ENCODE assay signal across 20 cellular contexts in the genomic region with DNA sequence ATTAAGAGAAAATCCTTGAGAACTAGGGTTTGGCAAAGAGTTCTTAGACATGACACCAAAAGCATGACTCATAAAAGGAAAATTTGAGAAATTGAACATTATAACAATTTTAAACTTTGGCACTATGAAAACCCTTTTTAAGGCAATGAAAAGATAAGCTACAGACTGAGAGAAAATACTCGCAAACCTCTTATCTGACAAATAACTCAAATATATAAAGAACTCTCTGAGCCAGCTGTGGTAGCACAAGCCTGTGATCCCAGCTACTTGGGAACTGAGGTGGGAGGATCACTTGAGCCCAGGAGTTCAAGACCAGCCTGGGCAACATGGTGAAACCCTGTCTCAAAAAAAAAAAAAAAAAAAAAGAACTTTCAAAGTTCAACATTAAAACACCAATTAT.
A peak's percentile ranks its signal among the peaks of the same experiment; 100 is the strongest.
DNase-seq lines count a peak whose midpoint lies in the region; TF ChIP-seq lines count a peak whose summit lies in the region.
"Had no signal": no experiment of that assay in that cellular context is flagged by ENCODE, and none has a peak within 500 bp of the region (broad histone marks: within the 10 kb centered on the region; RNA-seq: fewer than 3 reads in every experiment).

No MANE protein-coding gene starts in this region.

- H3K9me3 ChIP-seq in osteoblast (ENCODE audit: low read depth, low read length): no peaks in the 10 kb centered on the region
- H3K9me3 ChIP-seq: MG63, Peyer's patch had no signal

- peaks cover 11% of the 10 kb centered on the region for H3K9me3 Mint-ChIP-seq in chondrocyte (ENCODE audit: low read depth)
- H3K9me3 Mint-ChIP-seq: CD8-positive, alpha-beta T cell had no signal

- H3K4me3 Mint-ChIP-seq in chondrocyte (ENCODE audit: unreplicated experiment): no peak overlapping the region
- H3K4me3 Mint-ChIP-seq: CD8-positive, alpha-beta T cell had no signal

- H3K4me3 ChIP-seq in osteoblast (ENCODE audit: insufficient read depth, low read length): no peak overlapping the region
- H3K4me3 ChIP-seq: K562, MG63, Peyer's patch had no signal

- no peaks in the 10 kb centered on the region for H3K36me3 ChIP-seq in osteoblast (ENCODE audit: insufficient read depth, low read length)
- H3K36me3 ChIP-seq: MG63, Peyer's patch had no signal

- no peaks in the 10 kb centered on the region for H3K79me2 ChIP-seq in osteoblast (ENCODE audit: insufficient read depth, low read length)

- DNase-seq in A172 (ENCODE audit: low spot score): peak; percentile 26
- DNase-seq in NCI-H226: peak; percentile 56
- DNase-seq in chondrocyte (ENCODE audit: low spot score): no peak
- peak; percentile 35 for DNase-seq in osteoblast (ENCODE audit: insufficient read length, low spot score, missing footprints)
- DNase-seq in NCI-H1436 treated with DMSO at 0.1 percent for 48 hours (lab: John Stamatoyannopoulos, UW): no peak
- DNase-seq in retina: no peak
- no peak for DNase-seq in glomerular visceral epithelial cell (ENCODE audit: extremely low spot score)
- DNase-seq: 8988T; AML-193; C1 segment of cervical spinal cord; CD8-positive, alpha-beta T cell; DMS153; GDM1; MG63; NCI-H1092 treated with DMSO at 0.1 percent for 48 hours; NCI-H146; NCI-H2029; NCI-H526; Peyer's patch had no signal

- peaks cover 4% of the 10 kb centered on the region for H3K4me1 ChIP-seq in osteoblast (ENCODE audit: insufficient read depth, low read length)
- H3K4me1 ChIP-seq: Peyer's patch had no signal

- TF ChIP-seq CTCF in chondrocyte (IDR thresholded peaks at IDR 0.05): no peak
- TF ChIP-seq CTCF in osteoblast (IDR thresholded peaks at IDR 0.05; ENCODE audit: extremely low read depth, low read depth, low read length): no peak

- peaks cover 5% of the 10 kb centered on the region for H3K27me3 Mint-ChIP-seq in chondrocyte (ENCODE audit: low read depth)

- no peak overlapping the region for H2AFZ ChIP-seq in osteoblast (ENCODE audit: low read length)

- peaks cover 5% of the 10 kb centered on the region for H3K27me3 ChIP-seq in osteoblast (ENCODE audit: insufficient read depth, low read length)
- H3K27me3 ChIP-seq: MG63, Peyer's patch had no signal

- peaks cover 3% of the 10 kb centered on the region for H3K4me1 Mint-ChIP-seq in chondrocyte (ENCODE audit: low read depth)

- H3K27ac ChIP-seq in osteoblast (ENCODE audit: low read depth, low read length): no peak overlapping the region
- H3K27ac ChIP-seq: Peyer's patch had no signal

- H3K4me2 ChIP-seq in osteoblast (ENCODE audit: insufficient read depth, low read length): no peak overlapping the region

- peak overlapping the region; percentile 8 for H3K27ac Mint-ChIP-seq in chondrocyte (ENCODE audit: unreplicated experiment)
- H3K27ac Mint-ChIP-seq: CD8-positive, alpha-beta T cell had no signal

- no peaks in the 10 kb centered on the region for H4K20me1 ChIP-seq in osteoblast (ENCODE audit: insufficient read depth, low read length)

- no peaks in the 10 kb centered on the region for H3K36me3 Mint-ChIP-seq in chondrocyte (ENCODE audit: low read depth)
- H3K36me3 Mint-ChIP-seq: CD8-positive, alpha-beta T cell had no signal

Comparison
In these comparisons a context has a peak if more than half of its experiments do, and no peak if none do; other contexts are left out.
1. DNase-seq: peak in A172 (single experiment), NCI-H226 (single experiment) and osteoblast (single experiment); none in chondrocyte (single experiment), NCI-H1436 treated with DMSO at 0.1 percent for 48 hours (single experiment), retina (single experiment) and glomerular visceral epithelial cell (single experiment).